ENCODE assay signal across 11 cellular contexts in genomic region chrX:73852467-73852866, GRCh38. TPM values are rescaled to one million over a fixed set of nuclear protein-coding genes. Genes with fewer than 3 reads are reported as not detected.
DNase-seq lines count a peak whose midpoint lies in the region; ATAC-seq, FAIRE-seq and TF ChIP-seq lines count a peak whose summit lies in the region.
"Had no signal": no experiment of that assay in that cellular context is flagged by ENCODE, and none has a peak within 500 bp of the region (broad histone marks: within the 10 kb centered on the region; RNA-seq: fewer than 3 reads in every experiment).

XIST (minus strand) TSS chrX:73852714.

- peak within 1 kb of the TSS; percentile 86 for H3K4me3 ChIP-seq in rectal smooth muscle tissue (ENCODE audit: low read length)

- no peak for ATAC-seq in HG03159 (IDR thresholded peaks at IDR 0.05; ENCODE audit: unreplicated experiment)
- ATAC-seq in GM21390 (IDR thresholded peaks at IDR 0.05; ENCODE audit: unreplicated experiment): no peak

- peaks cover 3% of the 10 kb centered on the region for H3K4me1 ChIP-seq in rectal smooth muscle tissue (ENCODE audit: control insufficient read depth, insufficient read depth, low read length)

- no peaks in the 10 kb centered on the region for H3K27me3 ChIP-seq in rectal smooth muscle tissue (ENCODE audit: control insufficient read depth, insufficient read depth, low read length)

- no peak for TF ChIP-seq CTCF in GM20000 (IDR thresholded peaks at IDR 0.05; ENCODE audit: extremely low read depth, missing control alignments)

- FAIRE-seq in GM12892 (lab: Jason Lieb, UNC): peak; percentile 60
- FAIRE-seq: GM18507 had no signal

- peak within 1 kb of the TSS; percentile 72 for H3K9ac ChIP-seq in rectal smooth muscle tissue (ENCODE audit: low read length)
- H3K9ac ChIP-seq: KMS-11 had no signal

- DNase-seq in GM12892 (ENCODE audit: insufficient read length): peak; percentile 24
- DNase-seq in NCI-H2227 (lab: John Stamatoyannopoulos, UW; ENCODE audit: unreplicated experiment): peak; percentile 92
- DNase-seq in effector CD4-positive, alpha-beta T cell: peak; percentile 53
- no peak for DNase-seq in SW 1271 (lab: John Stamatoyannopoulos, UW)
- no peak for DNase-seq in GM20000 (ENCODE audit: low spot score)
- DNase-seq: foreskin melanocyte had no signal

- no peaks in the 10 kb centered on the region for H3K36me3 ChIP-seq in rectal smooth muscle tissue (ENCODE audit: control insufficient read depth, insufficient read depth, low read length)

- TF ChIP-seq POLR2A in GM12892 (IDR thresholded peaks at IDR 0.05; ENCODE audit: low read depth, low read length): peak; percentile 96

- peak within 1 kb of the TSS; percentile 87 for H3K27ac ChIP-seq in rectal smooth muscle tissue (ENCODE audit: low read depth, low read length)
- H3K27ac ChIP-seq: KMS-11 had no signal

RNA-seq across cellular contexts. Expression of gene XIST, which starts in this region (rescaled TPM):
- 248 TPM for polyA plus RNA-seq in GM12892 (2012; ENCODE audit: missing spikeins)

Comparison
In these comparisons a context has a peak if more than half of its experiments do, and no peak if none do; other contexts are left out.
1. DNase-seq: peak in GM12892 (single experiment), NCI-H2227 (single experiment) and effector CD4-positive, alpha-beta T cell (single experiment); none in SW 1271 (0 of 2) and GM20000 (single experiment).